1 cellular context compared by ENCODE assay signal in the genomic region with DNA sequence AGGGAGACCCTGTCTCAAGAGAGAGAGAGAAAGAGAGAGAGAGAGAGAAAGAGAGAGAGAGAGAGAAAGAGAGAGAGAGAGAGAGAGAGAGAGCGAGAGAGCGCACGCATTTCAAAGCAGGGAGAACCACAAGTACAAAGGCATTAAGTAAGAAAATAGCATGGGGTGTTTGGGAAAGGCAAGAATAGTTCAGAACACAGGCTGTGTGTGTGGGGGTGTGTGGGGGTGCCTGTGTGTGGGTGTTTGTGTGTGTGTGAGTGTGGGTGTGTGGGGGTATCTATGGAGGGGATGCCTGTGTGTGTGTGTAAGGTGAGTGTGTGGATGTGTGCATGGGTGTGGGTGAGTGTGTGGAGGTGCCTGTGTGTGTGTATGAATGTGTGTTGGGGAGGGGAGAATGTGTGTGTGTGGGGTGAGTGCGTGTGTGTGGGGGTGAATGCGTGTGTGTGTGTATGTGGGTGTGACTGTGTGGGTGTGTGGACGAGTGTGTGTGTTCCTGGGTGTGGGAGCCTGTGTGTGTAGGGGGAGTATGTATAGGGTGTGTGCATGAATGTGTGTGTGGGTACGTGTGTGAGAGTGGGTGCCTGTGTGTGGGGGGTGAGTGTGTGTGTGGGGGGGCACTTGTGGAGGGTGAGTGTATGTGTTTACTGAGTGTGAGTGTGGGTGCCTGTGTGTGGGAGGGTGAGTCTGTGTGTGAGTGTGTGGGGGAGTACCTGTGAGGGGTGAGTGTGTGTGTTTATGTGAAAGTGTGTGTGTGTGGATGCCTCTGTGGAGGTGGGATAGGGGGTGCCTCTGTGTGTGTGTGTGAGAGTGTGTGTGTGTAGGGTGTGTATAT.
A peak's percentile ranks its signal among the peaks of the same experiment; 100 is the strongest.
TF ChIP-seq lines count a peak whose summit lies in the region.

No MANE protein-coding gene starts in this region.

TF ChIP-seq in HepG2, 621 proteins besides CTCF, POLR2A, EP300 and RAD21:
- TF ChIP-seq NR3C1 (CRISPR knock-in tag; IDR thresholded peaks at IDR 0.05) (no peak), ZNF646 (CRISPR knock-in tag; IDR thresholded peaks at IDR 0.05) (peak; percentile 70; the same call in 1 of the 2 replicates), ZNF709 (CRISPR knock-in tag; IDR thresholded peaks at IDR 0.05) (no peak)
